In the genomic region with DNA sequence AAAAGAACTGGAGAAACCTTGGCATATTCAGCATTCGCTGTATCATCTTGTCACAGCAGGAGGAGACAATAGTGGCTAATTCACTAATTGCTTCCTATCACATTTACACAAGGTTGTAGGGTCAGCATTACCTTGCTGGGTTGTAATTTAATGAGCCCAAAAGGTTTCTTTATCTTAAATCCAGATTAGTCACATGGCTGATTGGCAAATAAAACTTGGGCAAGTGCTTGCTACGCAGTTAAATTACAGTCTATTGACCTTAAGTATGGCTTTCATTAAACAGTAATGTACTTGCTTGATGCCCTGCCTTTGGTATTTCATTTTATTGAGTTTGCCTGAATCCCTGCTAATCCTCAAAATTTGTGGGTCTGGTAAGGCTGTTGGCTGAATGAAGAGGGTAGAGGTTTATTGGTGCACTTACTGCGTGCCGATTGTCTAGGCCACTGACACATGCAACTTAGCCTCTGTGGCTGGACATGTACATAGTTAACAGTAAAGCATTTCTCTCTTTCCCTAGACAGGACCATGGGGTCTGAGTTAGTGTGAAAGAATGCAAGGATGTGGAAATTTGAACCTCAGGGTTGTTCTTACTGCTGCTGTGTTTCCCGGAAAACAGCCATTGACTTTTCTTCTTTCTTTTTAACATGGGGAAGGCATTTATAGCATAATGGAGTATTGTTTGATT, we compare ENCODE assay signal across 2 cellular contexts.
TF ChIP-seq lines count a peak whose summit lies in the region.

No MANE protein-coding gene starts in this region.

TF ChIP-seq in HepG2, 621 proteins besides CTCF, POLR2A, EP300 and RAD21:
- TF ChIP-seq ZHX2 (IDR thresholded peaks at IDR 0.05; ENCODE audit: low read depth) (no peak), ZHX2 (CRISPR knock-in tag; IDR thresholded peaks at IDR 0.05; ENCODE audit: borderline replicate concordance) (no peak), FOSL2 (CRISPR knock-in tag; IDR thresholded peaks at IDR 0.05) (peak; percentile 30; the same call in 1 of the 2 replicates), RXRB (CRISPR knock-in tag; IDR thresholded peaks at IDR 0.05; ENCODE audit: borderline replicate concordance) (no peak), MIER2 (CRISPR knock-in tag; IDR thresholded peaks at IDR 0.05) (0 out of 2 replicates have a peak, but pooled peaks have one; percentile 22), TEAD3 (CRISPR knock-in tag; optimal IDR thresholded peaks at IDR 0.05; ENCODE audit: borderline replicate concordance) (peak; percentile 28)
- TF ChIP-seq, protein P1, sequence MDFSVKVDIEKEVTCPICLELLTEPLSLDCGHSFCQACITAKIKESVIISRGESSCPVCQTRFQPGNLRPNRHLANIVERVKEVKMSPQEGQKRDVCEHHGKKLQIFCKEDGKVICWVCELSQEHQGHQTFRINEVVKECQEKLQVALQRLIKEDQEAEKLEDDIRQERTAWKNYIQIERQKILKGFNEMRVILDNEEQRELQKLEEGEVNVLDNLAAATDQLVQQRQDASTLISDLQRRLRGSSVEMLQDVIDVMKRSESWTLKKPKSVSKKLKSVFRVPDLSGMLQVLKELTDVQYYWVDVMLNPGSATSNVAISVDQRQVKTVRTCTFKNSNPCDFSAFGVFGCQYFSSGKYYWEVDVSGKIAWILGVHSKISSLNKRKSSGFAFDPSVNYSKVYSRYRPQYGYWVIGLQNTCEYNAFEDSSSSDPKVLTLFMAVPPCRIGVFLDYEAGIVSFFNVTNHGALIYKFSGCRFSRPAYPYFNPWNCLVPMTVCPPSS (IDR thresholded peaks at IDR 0.05), result no peak
TF ChIP-seq in HepG2: peak in this region for 3.

TF ChIP-seq in K562, 482 proteins besides CTCF, POLR2A, EP300 and RAD21:
- no peak for TF ChIP-seq SETDB1 (IDR thresholded peaks at IDR 0.05; ENCODE audit: low read length)
- no peak for TF ChIP-seq RCOR1 (IDR thresholded peaks at IDR 0.05; ENCODE audit: borderline replicate concordance in 1 of 2, low read depth in 2 of 2, low read length in 2 of 2)
- TF ChIP-seq ZNF146 (CRISPR knock-in tag; IDR thresholded peaks at IDR 0.05; ENCODE audit: unreplicated experiment), result no peak
- TF ChIP-seq RFX5 (IDR thresholded peaks at IDR 0.05; ENCODE audit: low read depth, low read length), result no peak
- no peak for TF ChIP-seq GATAD2A (IDR thresholded peaks at IDR 0.05)
- TF ChIP-seq FOXM1 (IDR thresholded peaks at IDR 0.05; ENCODE audit: low read depth), result no peak
- TF ChIP-seq FOXM1 (CRISPR knock-in tag; IDR thresholded peaks at IDR 0.05; ENCODE audit: low read depth), result no peak
- no peak for TF ChIP-seq ZNF41 (CRISPR knock-in tag; conservative IDR thresholded peaks at IDR 0.05)
- TF ChIP-seq MEF2D (tag; conservative IDR thresholded peaks at IDR 0.05; ENCODE audit: low read depth), result no peak
- no peak for TF ChIP-seq RBM14 (IDR thresholded peaks at IDR 0.05; ENCODE audit: borderline replicate concordance, insufficient read depth, low read depth, low read length)
- TF ChIP-seq, protein P2, sequence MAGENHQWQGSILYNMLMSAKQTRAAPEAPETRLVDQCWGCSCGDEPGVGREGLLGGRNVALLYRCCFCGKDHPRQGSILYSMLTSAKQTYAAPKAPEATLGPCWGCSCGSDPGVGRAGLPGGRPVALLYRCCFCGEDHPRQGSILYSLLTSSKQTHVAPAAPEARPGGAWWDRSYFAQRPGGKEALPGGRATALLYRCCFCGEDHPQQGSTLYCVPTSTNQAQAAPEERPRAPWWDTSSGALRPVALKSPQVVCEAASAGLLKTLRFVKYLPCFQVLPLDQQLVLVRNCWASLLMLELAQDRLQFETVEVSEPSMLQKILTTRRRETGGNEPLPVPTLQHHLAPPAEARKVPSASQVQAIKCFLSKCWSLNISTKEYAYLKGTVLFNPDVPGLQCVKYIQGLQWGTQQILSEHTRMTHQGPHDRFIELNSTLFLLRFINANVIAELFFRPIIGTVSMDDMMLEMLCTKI (IDR thresholded peaks at IDR 0.05; ENCODE audit: partially characterized antibody), result no peak
- TF ChIP-seq REST (CRISPR knock-in tag; IDR thresholded peaks at IDR 0.05; ENCODE audit: low read depth), result no peak
- no peak for TF ChIP-seq SMARCA5 (IDR thresholded peaks at IDR 0.05)
- TF ChIP-seq ZNF354B (CRISPR knock-in tag; IDR thresholded peaks at IDR 0.05), result no peak
- no peak for TF ChIP-seq PTRF (tag; IDR thresholded peaks at IDR 0.05)
- no peak for TF ChIP-seq PHTF2 (CRISPR knock-in tag; IDR thresholded peaks at IDR 0.05)
- TF ChIP-seq CEBPG (CRISPR knock-in tag; IDR thresholded peaks at IDR 0.05), result no peak
- TF ChIP-seq CEBPG (tag; conservative IDR thresholded peaks at IDR 0.05 in 1 of 2, IDR thresholded peaks at IDR 0.05 in 1 of 2), result no peak
- no peak for TF ChIP-seq ZKSCAN3 (CRISPR knock-in tag; IDR thresholded peaks at IDR 0.05)
- TF ChIP-seq, protein P3, sequence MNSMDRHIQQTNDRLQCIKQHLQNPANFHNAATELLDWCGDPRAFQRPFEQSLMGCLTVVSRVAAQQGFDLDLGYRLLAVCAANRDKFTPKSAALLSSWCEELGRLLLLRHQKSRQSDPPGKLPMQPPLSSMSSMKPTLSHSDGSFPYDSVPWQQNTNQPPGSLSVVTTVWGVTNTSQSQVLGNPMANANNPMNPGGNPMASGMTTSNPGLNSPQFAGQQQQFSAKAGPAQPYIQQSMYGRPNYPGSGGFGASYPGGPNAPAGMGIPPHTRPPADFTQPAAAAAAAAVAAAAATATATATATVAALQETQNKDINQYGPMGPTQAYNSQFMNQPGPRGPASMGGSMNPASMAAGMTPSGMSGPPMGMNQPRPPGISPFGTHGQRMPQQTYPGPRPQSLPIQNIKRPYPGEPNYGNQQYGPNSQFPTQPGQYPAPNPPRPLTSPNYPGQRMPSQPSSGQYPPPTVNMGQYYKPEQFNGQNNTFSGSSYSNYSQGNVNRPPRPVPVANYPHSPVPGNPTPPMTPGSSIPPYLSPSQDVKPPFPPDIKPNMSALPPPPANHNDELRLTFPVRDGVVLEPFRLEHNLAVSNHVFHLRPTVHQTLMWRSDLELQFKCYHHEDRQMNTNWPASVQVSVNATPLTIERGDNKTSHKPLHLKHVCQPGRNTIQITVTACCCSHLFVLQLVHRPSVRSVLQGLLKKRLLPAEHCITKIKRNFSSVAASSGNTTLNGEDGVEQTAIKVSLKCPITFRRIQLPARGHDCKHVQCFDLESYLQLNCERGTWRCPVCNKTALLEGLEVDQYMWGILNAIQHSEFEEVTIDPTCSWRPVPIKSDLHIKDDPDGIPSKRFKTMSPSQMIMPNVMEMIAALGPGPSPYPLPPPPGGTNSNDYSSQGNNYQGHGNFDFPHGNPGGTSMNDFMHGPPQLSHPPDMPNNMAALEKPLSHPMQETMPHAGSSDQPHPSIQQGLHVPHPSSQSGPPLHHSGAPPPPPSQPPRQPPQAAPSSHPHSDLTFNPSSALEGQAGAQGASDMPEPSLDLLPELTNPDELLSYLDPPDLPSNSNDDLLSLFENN (IDR thresholded peaks at IDR 0.05; ENCODE audit: low read depth in 2 of 2, low read length in 2 of 2), result no peak
- no peak for TF ChIP-seq ZNF561 (CRISPR knock-in tag; conservative IDR thresholded peaks at IDR 0.05)
